ENCODE assay signal across 8 cellular contexts in the genomic region with DNA sequence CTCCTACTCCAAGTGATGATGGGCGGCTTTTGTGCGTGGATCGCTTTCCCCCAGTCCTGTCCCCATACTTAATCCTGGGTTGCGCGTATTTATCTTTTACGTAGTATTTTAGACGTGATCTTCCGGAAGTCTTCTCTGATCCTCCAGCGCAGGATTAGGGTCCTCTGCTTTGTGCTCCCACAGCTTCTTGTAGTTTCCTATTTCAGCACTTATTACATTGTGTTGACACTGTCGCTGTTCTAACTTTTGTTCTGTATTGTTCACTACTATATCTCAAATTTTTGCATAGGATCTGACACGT. TPM values are rescaled to one million over a fixed set of nuclear protein-coding genes. Genes with fewer than 3 reads are reported as not detected.
DNase-seq lines count a peak whose midpoint lies in the region; ATAC-seq and TF ChIP-seq lines count a peak whose summit lies in the region.

No MANE protein-coding gene starts in this region.

- H2BK15ac ChIP-seq in mesenchymal stem cell (ENCODE audit: low read depth, poor library complexity, severe bottlenecking), result peak overlapping the region; percentile 60

- no peak for TF ChIP-seq CTCF in 22Rv1 (IDR thresholded peaks at IDR 0.05)
- no peak for TF ChIP-seq CTCF in astrocyte of the spinal cord (IDR thresholded peaks at IDR 0.05; ENCODE audit: low read depth, low read length)

- H3K27me3 ChIP-seq in H7 (ENCODE audit: control insufficient read depth, insufficient read depth, low read length) (no peaks in the 10 kb centered on the region), mesenchymal stem cell (ENCODE audit: control insufficient read depth in 1 of 2, insufficient read depth in 1 of 2, low read length in 2 of 2) (no peaks in the 10 kb centered on the region)

- H3K27ac ChIP-seq in 22Rv1, result peak overlapping the region; percentile 72
- H3K27ac ChIP-seq in mesenchymal stem cell (ENCODE audit: low read length, poor library complexity, severe bottlenecking), result peak overlapping the region; percentile 34

- ATAC-seq in HG02623 (IDR thresholded peaks at IDR 0.05; ENCODE audit: unreplicated experiment), result no peak
- ATAC-seq in GM18907 (IDR thresholded peaks at IDR 0.05; ENCODE audit: unreplicated experiment), result no peak

- H2AFZ ChIP-seq in mesenchymal stem cell (ENCODE audit: low read depth, low read length), result peak overlapping the region; percentile 19

- H4K91ac ChIP-seq in mesenchymal stem cell (ENCODE audit: low read length), result peak overlapping the region; percentile 52

- peaks cover 30% of the 10 kb centered on the region for H3K79me1 ChIP-seq in mesenchymal stem cell (replicated peaks; ENCODE audit: low read length, poor library complexity, severe bottlenecking)

- H3K18ac ChIP-seq in mesenchymal stem cell (ENCODE audit: low read depth in 1 of 2, low read length in 2 of 2), result peak overlapping the region in 1 of 2 experiments; percentile 95

- 5% methylated on average over 11 of the region's 11 CpGs for WGBS in mesenchymal stem cell

- H3K9me3 ChIP-seq in mesenchymal stem cell (ENCODE audit: control insufficient read depth, low read length), result no peaks in the 10 kb centered on the region

- peaks cover 4% of the 10 kb centered on the region for H3K4me1 ChIP-seq in mesenchymal stem cell (ENCODE audit: control insufficient read depth, insufficient read depth, low read depth, low read length)

- in situ Hi-C loops in astrocyte of the spinal cord (cut with HindIII; ENCODE audit: low sequenced_read_pairs), result no loop called here

- H3K4ac ChIP-seq in mesenchymal stem cell (ENCODE audit: low read depth in 1 of 2, low read length in 2 of 2), result peak overlapping the region in 1 of 2 experiments; percentile 84

- no peak overlapping the region for H2BK120ac ChIP-seq in mesenchymal stem cell (ENCODE audit: low read depth, low read length)

- no peak overlapping the region for H2BK12ac ChIP-seq in mesenchymal stem cell (ENCODE audit: low read length in 2 of 2)

- H3K4me2 ChIP-seq in mesenchymal stem cell (ENCODE audit: low read length, poor library complexity, severe bottlenecking), result peak overlapping the region; percentile 76

- peak overlapping the region; percentile 96 for H3K9ac ChIP-seq in mesenchymal stem cell (ENCODE audit: low read length)

- peak overlapping the region in 1 of 2 experiments; percentile 28 for H3K14ac ChIP-seq in mesenchymal stem cell (ENCODE audit: low read length in 2 of 2)

- H2BK5ac ChIP-seq in mesenchymal stem cell (ENCODE audit: low read depth, low read length, poor library complexity, severe bottlenecking), result no peak overlapping the region

- H2AK5ac ChIP-seq in mesenchymal stem cell (ENCODE audit: low read length, severe bottlenecking), result no peak overlapping the region

- H3K4me3 ChIP-seq in H7 (ENCODE audit: insufficient read depth, low read depth, low read length) (peak overlapping the region; percentile 92), astrocyte of the spinal cord (ENCODE audit: low read depth, low read length) (peak overlapping the region; percentile 84), mesenchymal stem cell (ENCODE audit: insufficient read depth in 1 of 2, low read depth in 1 of 2, low read length in 2 of 2) (peak overlapping the region; percentile 81 to 90)

- H3K23ac ChIP-seq in mesenchymal stem cell (ENCODE audit: low read length in 2 of 2), result peak overlapping the region in 1 of 2 experiments; percentile 56

- peaks cover 21% of the 10 kb centered on the region for H3K36me3 ChIP-seq in H7 (replicated peaks; ENCODE audit: control insufficient read depth, insufficient read depth, low read length)
- peaks cover 34 to 63% of the 10 kb centered on the region in 2 experiments for H3K36me3 ChIP-seq in mesenchymal stem cell (ENCODE audit: control insufficient read depth in 1 of 2, insufficient read depth in 2 of 2, low read depth in 1 of 2, low read length in 2 of 2)

- H4K8ac ChIP-seq in mesenchymal stem cell (ENCODE audit: low read length), result peak overlapping the region; percentile 87

- peak; percentile 65 for DNase-seq in H7
- no peak for DNase-seq in astrocyte of the spinal cord (ENCODE audit: low read depth, low spot score)
- no peak for DNase-seq in mesenchymal stem cell
- no peak for DNase-seq in NCI-H526 (lab: John Stamatoyannopoulos, UW)
- no peak for DNase-seq in COLO668 (lab: John Stamatoyannopoulos, UW; ENCODE audit: unreplicated experiment)

RNA-seq across cellular contexts. Expression of a gene that starts 0.5 kb away (rescaled TPM):
- 55.5 and 76.3 TPM in 2 replicates for total RNA-seq in H7 (2014; rRNA removed; shearing (Covaris generic))
- polyA plus RNA-seq in mesenchymal stem cell (2013, experiment 1 of 2), result 110 TPM
- polyA plus RNA-seq in mesenchymal stem cell (2013, experiment 2 of 2), result 113 TPM

RNA-seq across cellular contexts. Expression of a gene that starts 0.7 kb away (rescaled TPM):
- 136 and 144 TPM in 2 replicates for total RNA-seq in H7 (2014; rRNA removed; shearing (Covaris generic))
- 105 TPM for polyA plus RNA-seq in mesenchymal stem cell (2013, experiment 1 of 2)
- 109 TPM for polyA plus RNA-seq in mesenchymal stem cell (2013, experiment 2 of 2)

RNA-seq across cellular contexts. Expression of a gene that starts 8.8 kb away (rescaled TPM):
- total RNA-seq in H7 (2014; rRNA removed; shearing (Covaris generic)), result 27.1 and 34.4 TPM in 2 replicates
- polyA plus RNA-seq in mesenchymal stem cell (2013, experiment 1 of 2), result 4.4 TPM
- polyA plus RNA-seq in mesenchymal stem cell (2013, experiment 2 of 2), result 3.9 TPM

RNA-seq across cellular contexts. Expression of a gene that starts 15.1 kb away (rescaled TPM):
- 0.21 TPM in 1 of 2 replicates, not detected in the other for total RNA-seq in H7 (2014; rRNA removed; shearing (Covaris generic))
- 0.06 TPM for polyA plus RNA-seq in mesenchymal stem cell (2013, experiment 1 of 2)
- polyA plus RNA-seq in mesenchymal stem cell (2013, experiment 2 of 2), result 0.05 TPM

RNA-seq across cellular contexts. Expression of a gene that starts 16.6 kb away (rescaled TPM):
- total RNA-seq in H7 (2014; rRNA removed; shearing (Covaris generic)), result 15.7 and 24.0 TPM in 2 replicates
- 16.7 TPM for polyA plus RNA-seq in mesenchymal stem cell (2013, experiment 1 of 2)
- 16.7 TPM for polyA plus RNA-seq in mesenchymal stem cell (2013, experiment 2 of 2)
